Comparison of ENCODE assay signal across 35 cellular contexts in the genomic region with DNA sequence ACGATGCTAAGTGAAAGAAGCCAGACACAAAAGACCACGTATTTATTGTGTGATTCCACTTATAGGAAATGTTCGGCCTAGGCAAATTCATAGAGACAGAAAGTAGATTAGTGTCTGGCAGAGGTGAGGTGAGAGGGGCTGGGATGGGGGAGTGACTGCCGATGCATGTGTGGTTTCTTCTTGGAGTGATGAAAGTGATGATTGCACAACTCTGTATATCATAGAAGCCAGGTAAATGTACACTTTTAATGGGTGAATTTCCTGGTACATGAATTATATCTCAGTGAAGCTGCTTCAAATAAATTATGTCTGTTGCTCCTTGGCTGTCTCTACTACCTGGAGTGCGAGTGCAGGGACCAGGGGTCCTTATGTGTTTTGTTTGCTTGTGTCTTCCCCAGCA.
"Had no signal": no experiment of that assay in that cellular context is flagged by ENCODE, and none has a peak within 500 bp of the region (broad histone marks: within the 10 kb centered on the region; RNA-seq: fewer than 3 reads in every experiment).

No MANE protein-coding gene starts in this region.

- H3K27ac ChIP-seq: adrenal gland, body of pancreas, brain microvascular endothelial cell, breast epithelium, VCaP had no signal

- H3K27me3 ChIP-seq: adrenal gland, body of pancreas, brain microvascular endothelial cell, breast epithelium had no signal

- H3K36me3 Mint-ChIP-seq: activated CD4-positive, alpha-beta memory T cell treated with anti-CD3 and anti-CD28 coated beads for 36 hours; activated naive CD4-positive, alpha-beta T cell treated with anti-CD3 and anti-CD28 coated beads, Interleukin-2, amount 50 U/mL, for 72 hours; activated naive CD8-positive, alpha-beta T cell treated with anti-CD3 and anti-CD28 coated beads for 36 hours had no signal

- H3K9me3 ChIP-seq: adrenal gland, body of pancreas, breast epithelium had no signal

- H3K4me1 ChIP-seq: adrenal gland, body of pancreas, breast epithelium had no signal

- DNase-seq: activated B cell treated with CpG ODN at 0.5 μM for 24 hours; activated CD4-positive, alpha-beta memory T cell treated with anti-CD3 and anti-CD28 coated beads for 36 hours; activated CD4-positive, alpha-beta T cell treated with anti-CD3 and anti-CD28 coated beads for 4 hours; activated CD4-positive, alpha-beta T cell treated with anti-CD3 and anti-CD28 coated beads, Interleukin-2, amount 10 ng/mL, durations not matched to agents 24 days and 14 days; activated CD4-positive, alpha-beta T cell treated with anti-CD3 and anti-CD28 coated beads, Interleukin-2, amount 50 U/mL, for 1 hour; activated CD4-positive, alpha-beta T cell treated with anti-CD3 and anti-CD28 coated beads, Interleukin-2, amount 50 U/mL, for 4 hours; activated CD4-positive, CD25-positive, alpha-beta regulatory T cell treated with anti-CD3 and anti-CD28 coated beads, Interleukin-2, amount 50 U/mL, for 72 hours; activated CD8-positive, alpha-beta memory T cell treated with anti-CD3 and anti-CD28 coated beads, Interleukin-2, amount 50 U/mL, for 4 hours; activated CD8-positive, alpha-beta T cell treated with anti-CD3 and anti-CD28 coated beads for 36 hours; activated effector memory CD4-positive, alpha-beta T cell treated with anti-CD3 and anti-CD28 coated beads, Interleukin-2, amount 50 U/mL, for 16 hours; activated gamma-delta T cell treated with Interleukin-2 at 50 U/mL for 16 hours; activated naive CD4-positive, alpha-beta T cell; activated naive CD4-positive, alpha-beta T cell treated with anti-CD3 and anti-CD28 coated beads for 36 hours; activated naive CD4-positive, alpha-beta T cell treated with anti-CD3 and anti-CD28 coated beads, Interleukin-2, amount 50 U/mL, for 16 hours; activated naive CD8-positive, alpha-beta T cell treated with anti-CD3 and anti-CD28 coated beads for 36 hours; activated T-cell treated with anti-CD3 and anti-CD28 coated beads for 4 hours; activated T-cell treated with anti-CD3 and anti-CD28 coated beads, Interleukin-2, amount 50 U/mL, for 1 hour; activated T-cell treated with anti-CD3 and anti-CD28 coated beads, Interleukin-2, amount 50 U/mL, for 4 hours; activated T-cell treated with anti-CD3 and anti-CD28 coated beads, Interleukin-2, amount 50 U/mL, for 72 hours; adrenal gland; amniotic stem cell; body of pancreas; brain microvascular endothelial cell; central memory CD4-positive, alpha-beta T cell; T-helper 2 cell; T-helper 9 cell had no signal

- H3K27ac Mint-ChIP-seq: activated B cell treated with CpG ODN at 0.5 μM for 24 hours; activated CD4-positive, alpha-beta memory T cell treated with anti-CD3 and anti-CD28 coated beads for 36 hours; activated CD4-positive, alpha-beta T cell treated with anti-CD3 and anti-CD28 coated beads, Interleukin-2, amount 10 ng/mL, durations not matched to agents 24 days and 14 days; activated CD8-positive, alpha-beta T cell treated with anti-CD3 and anti-CD28 coated beads for 36 hours; activated naive CD4-positive, alpha-beta T cell treated with anti-CD3 and anti-CD28 coated beads for 36 hours; activated naive CD4-positive, alpha-beta T cell treated with anti-CD3 and anti-CD28 coated beads, Interleukin-2, amount 50 U/mL, for 72 hours; activated naive CD8-positive, alpha-beta T cell treated with anti-CD3 and anti-CD28 coated beads for 36 hours; activated T-cell treated with anti-CD3 and anti-CD28 coated beads, Interleukin-2, amount 50 U/mL, for 72 hours; activated T-helper 1 cell treated with anti-CD3 and anti-CD28 coated beads, Interleukin-12 subunit alpha, Interleukin-12 subunit beta, Interleukin-2, Interleukin-4 antibody, amounts not matched to agents 30 ng/mL and 10 ng/mL and 1 ng/mL, durations not matched to agents 14 hours and 24 hours and 36 hours; activated T-helper 17 cell treated with anti-CD3 and anti-CD28 coated beads, Interleukin-2, amount 50 U/mL, for 72 hours; T-helper 1 cell treated with Interleukin-12 subunit alpha and Interleukin-12 subunit beta and Interleukin-4 antibody, amounts not matched to agents 30 μg/mL and 1 μg/mL, for 36 hours; T-helper 2 cell treated with Interferon-gamma antibody and Interleukin-4, amounts not matched to agents 5 μg/mL and 100 μg/mL, for 36 hours had no signal

- FAIRE-seq: astrocyte, TTC549 had no signal

- H3K4me1 Mint-ChIP-seq: activated B cell treated with CpG ODN at 0.5 μM for 24 hours; activated CD4-positive, alpha-beta T cell treated with anti-CD3 and anti-CD28 coated beads, Interleukin-2, amount 10 ng/mL, durations not matched to agents 24 days and 14 days; activated naive CD8-positive, alpha-beta T cell treated with anti-CD3 and anti-CD28 coated beads for 36 hours; activated T-helper 17 cell treated with anti-CD3 and anti-CD28 coated beads, Interleukin-2, amount 50 U/mL, for 72 hours had no signal

- H3K4me3 ChIP-seq: adrenal gland, body of pancreas, breast epithelium had no signal

- H3K27me3 Mint-ChIP-seq: activated CD8-positive, alpha-beta T cell treated with anti-CD3 and anti-CD28 coated beads for 36 hours; activated naive CD8-positive, alpha-beta T cell treated with anti-CD3 and anti-CD28 coated beads for 36 hours had no signal

- ATAC-seq: activated CD8-positive, alpha-beta T cell treated with anti-CD3 and anti-CD28 coated beads for 36 hours; activated naive CD4-positive, alpha-beta T cell treated with anti-CD3 and anti-CD28 coated beads, Interleukin-2, amount 50 U/mL, for 72 hours; activated T-cell treated with anti-CD3 and anti-CD28 coated beads, Interleukin-2, amount 50 U/mL, for 4 hours; activated T-cell treated with anti-CD3 and anti-CD28 coated beads, Interleukin-2, amount 50 U/mL, for 72 hours; activated T-helper 17 cell treated with anti-CD3 and anti-CD28 coated beads, Interleukin-2, amount 50 U/mL, for 72 hours; body of pancreas had no signal

- H3K4me3 Mint-ChIP-seq: activated B cell treated with CpG ODN at 0.5 μM for 24 hours; activated CD4-positive, alpha-beta memory T cell treated with anti-CD3 and anti-CD28 coated beads for 36 hours; activated CD4-positive, alpha-beta T cell treated with anti-CD3 and anti-CD28 coated beads, Interleukin-2, amount 10 ng/mL, durations not matched to agents 24 days and 14 days; activated CD8-positive, alpha-beta T cell treated with anti-CD3 and anti-CD28 coated beads for 36 hours; activated naive CD4-positive, alpha-beta T cell treated with anti-CD3 and anti-CD28 coated beads for 36 hours; activated naive CD8-positive, alpha-beta T cell treated with anti-CD3 and anti-CD28 coated beads for 36 hours; activated T-cell treated with anti-CD3 and anti-CD28 coated beads, Interleukin-2, amount 50 U/mL, for 4 hours; activated T-cell treated with anti-CD3 and anti-CD28 coated beads, Interleukin-2, amount 50 U/mL, for 72 hours; activated T-helper 1 cell treated with anti-CD3 and anti-CD28 coated beads, Interleukin-12 subunit alpha, Interleukin-12 subunit beta, Interleukin-2, Interleukin-4 antibody, amounts not matched to agents 30 ng/mL and 10 ng/mL and 1 ng/mL, durations not matched to agents 14 hours and 24 hours and 36 hours; activated T-helper 17 cell treated with anti-CD3 and anti-CD28 coated beads, Interleukin-2, amount 50 U/mL, for 72 hours; T-helper 1 cell treated with Interleukin-12 subunit alpha and Interleukin-12 subunit beta and Interleukin-4 antibody, amounts not matched to agents 30 μg/mL and 1 μg/mL, for 36 hours; T-helper 2 cell treated with Interferon-gamma antibody and Interleukin-4, amounts not matched to agents 5 μg/mL and 100 μg/mL, for 36 hours had no signal

- H3K36me3 ChIP-seq: adrenal gland, brain microvascular endothelial cell, breast epithelium had no signal

- H3K9me3 Mint-ChIP-seq: activated B cell treated with CpG ODN at 0.5 μM for 24 hours; activated CD4-positive, alpha-beta memory T cell treated with anti-CD3 and anti-CD28 coated beads for 36 hours; activated CD4-positive, alpha-beta T cell treated with anti-CD3 and anti-CD28 coated beads, Interleukin-2, amount 10 ng/mL, durations not matched to agents 24 days and 14 days; activated CD8-positive, alpha-beta T cell treated with anti-CD3 and anti-CD28 coated beads for 36 hours; activated naive CD4-positive, alpha-beta T cell treated with anti-CD3 and anti-CD28 coated beads for 36 hours; activated naive CD4-positive, alpha-beta T cell treated with anti-CD3 and anti-CD28 coated beads, Interleukin-2, amount 50 U/mL, for 72 hours; activated naive CD8-positive, alpha-beta T cell treated with anti-CD3 and anti-CD28 coated beads for 36 hours; activated T-cell treated with anti-CD3 and anti-CD28 coated beads, Interleukin-2, amount 50 U/mL, for 4 hours; activated T-cell treated with anti-CD3 and anti-CD28 coated beads, Interleukin-2, amount 50 U/mL, for 72 hours; activated T-helper 1 cell treated with anti-CD3 and anti-CD28 coated beads, Interleukin-12 subunit alpha, Interleukin-12 subunit beta, Interleukin-2, Interleukin-4 antibody, amounts not matched to agents 30 ng/mL and 10 ng/mL and 1 ng/mL, durations not matched to agents 14 hours and 24 hours and 36 hours; activated T-helper 17 cell treated with anti-CD3 and anti-CD28 coated beads, Interleukin-2, amount 50 U/mL, for 72 hours; T-helper 1 cell treated with Interleukin-12 subunit alpha and Interleukin-12 subunit beta and Interleukin-4 antibody, amounts not matched to agents 30 μg/mL and 1 μg/mL, for 36 hours; T-helper 2 cell treated with Interferon-gamma antibody and Interleukin-4, amounts not matched to agents 5 μg/mL and 100 μg/mL, for 36 hours had no signal
